ENCODE assay signal across 28 cellular contexts in the genomic region with DNA sequence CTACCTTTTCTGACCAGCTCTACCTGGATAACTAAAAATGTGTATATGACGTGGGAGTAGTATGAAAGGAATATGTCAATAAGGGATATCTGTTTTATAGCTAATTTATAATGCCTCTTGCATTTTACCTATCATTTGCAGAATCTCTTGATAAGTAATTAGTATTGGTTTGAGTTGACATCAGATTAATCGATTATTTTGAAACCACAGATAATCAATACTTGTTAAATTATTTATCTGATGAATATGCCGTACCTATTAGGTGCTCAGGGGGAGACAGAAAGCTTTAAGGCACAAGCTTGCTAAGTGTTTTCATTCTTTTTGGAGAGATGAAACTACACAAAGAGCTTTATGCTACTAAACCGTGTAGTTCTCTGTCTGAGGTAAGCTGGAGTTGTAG.
"Had no signal": no experiment of that assay in that cellular context is flagged by ENCODE, and none has a peak within 500 bp of the region (broad histone marks: within the 10 kb centered on the region; RNA-seq: fewer than 3 reads in every experiment).

No MANE protein-coding gene starts in this region.

- H3K4me3 ChIP-seq: body of pancreas, coronary artery, dorsolateral prefrontal cortex, heart left ventricle, hepatocyte had no signal

- ATAC-seq: activated CD4-positive, alpha-beta T cell treated with anti-CD3 and anti-CD28 coated beads for 36 hours; activated naive CD4-positive, alpha-beta T cell treated with anti-CD3 and anti-CD28 coated beads, Interleukin-2, amount 50 U/mL, for 72 hours; activated T-cell treated with anti-CD3 and anti-CD28 coated beads, Interleukin-2, amount 50 U/mL, for 72 hours; body of pancreas; heart left ventricle had no signal

- H3K9me3 ChIP-seq: body of pancreas, heart left ventricle had no signal

- H3K27me3 ChIP-seq: body of pancreas, dorsolateral prefrontal cortex, heart left ventricle, hepatocyte had no signal

- H3K4me1 ChIP-seq: body of pancreas had no signal

- H3K27ac ChIP-seq: body of pancreas, heart left ventricle, hepatocyte had no signal

- DNase-seq: activated CD4-positive, alpha-beta memory T cell treated with anti-CD3 and anti-CD28 coated beads, Interleukin-2, amount 10 ng/mL, durations not matched to agents 7 days and 5 days; activated CD4-positive, alpha-beta T cell treated with anti-CD3 and anti-CD28 coated beads for 36 hours; activated CD4-positive, alpha-beta T cell treated with anti-CD3 and anti-CD28 coated beads, Interleukin-2, amount 10 ng/mL, durations not matched to agents 7 days and 5 days; activated CD4-positive, alpha-beta T cell treated with anti-CD3 and anti-CD28 coated beads, Interleukin-2, amount 50 U/mL, for 4 hours; activated CD4-positive, CD25-positive, alpha-beta regulatory T cell; activated CD4-positive, CD25-positive, alpha-beta regulatory T cell treated with anti-CD3 and anti-CD28 coated beads, Interleukin-2, amount 50 U/mL, for 72 hours; activated CD8-positive, alpha-beta memory T cell treated with anti-CD3 and anti-CD28 coated beads, Interleukin-2, amount 50 U/mL, for 48 hours; activated effector memory CD4-positive, alpha-beta T cell treated with Interleukin-2 at 50 U/mL for 16 hours; activated gamma-delta T cell treated with Interleukin-2 at 50 U/mL for 16 hours; activated naive CD4-positive, alpha-beta T cell treated with Interleukin-2 at 50 U/mL for 16 hours; activated naive CD8-positive, alpha-beta T cell treated with anti-CD3 and anti-CD28 coated beads, Interleukin-2, amount 10 ng/mL, durations not matched to agents 7 days and 5 days; activated T-cell treated with anti-CD3 and anti-CD28 coated beads for 4 hours; activated T-cell treated with anti-CD3 and anti-CD28 coated beads, Interleukin-2, amount 50 U/mL, for 24 hours; activated T-cell treated with anti-CD3 and anti-CD28 coated beads, Interleukin-2, amount 50 U/mL, for 72 hours; anterior cingulate cortex; central memory CD4-positive, alpha-beta T cell; cerebellar nuclear complex; effector memory CD4-positive, alpha-beta T cell; foreskin fibroblast; glutamatergic neuron; heart left ventricle; T-helper 1 cell; T-helper 2 cell had no signal
